In genomic region chr3:179279294-179279693, GRCh38 we compare ENCODE assay signal across 23 cellular contexts.
"Had no signal": no experiment of that assay in that cellular context is flagged by ENCODE, and none has a peak within 500 bp of the region (broad histone marks: within the 10 kb centered on the region; RNA-seq: fewer than 3 reads in every experiment).

No MANE protein-coding gene starts in this region.

- ATAC-seq: Panc1, T-helper 17 cell had no signal

- H3K4me3 Mint-ChIP-seq: T-helper 17 cell had no signal

- H3K9me3 ChIP-seq: SK-N-SH had no signal

- H3K4me2 ChIP-seq: KMS-11, SK-N-SH had no signal

- H3K9me2 ChIP-seq: SK-N-SH had no signal

- DNase-seq: IMR-90, Kasumi-1, MM.1S, NCI-H1092, NCI-H1105 treated with DMSO at 0.1 percent for 48 hours, NCI-H1417 treated with DMSO at 0.1 percent for 48 hours, NCI-H146, NCI-H1694 treated with DMSO at 0.1 percent for 48 hours, NCI-H1930, NCI-H2081, NCI-H2107, NCI-H2227 treated with DMSO at 0.1 percent for 48 hours, NCI-H524, NCI-H69, NCI-H774, SHP77, SK-N-SH, T-helper 1 cell, T-helper 17 cell had no signal

- H3K4me1 Mint-ChIP-seq: T-helper 17 cell had no signal

- H3K27ac Mint-ChIP-seq: T-helper 17 cell had no signal

- H3K27ac ChIP-seq: HL-60, KMS-11, RWPE1 had no signal
